In the genomic region with DNA sequence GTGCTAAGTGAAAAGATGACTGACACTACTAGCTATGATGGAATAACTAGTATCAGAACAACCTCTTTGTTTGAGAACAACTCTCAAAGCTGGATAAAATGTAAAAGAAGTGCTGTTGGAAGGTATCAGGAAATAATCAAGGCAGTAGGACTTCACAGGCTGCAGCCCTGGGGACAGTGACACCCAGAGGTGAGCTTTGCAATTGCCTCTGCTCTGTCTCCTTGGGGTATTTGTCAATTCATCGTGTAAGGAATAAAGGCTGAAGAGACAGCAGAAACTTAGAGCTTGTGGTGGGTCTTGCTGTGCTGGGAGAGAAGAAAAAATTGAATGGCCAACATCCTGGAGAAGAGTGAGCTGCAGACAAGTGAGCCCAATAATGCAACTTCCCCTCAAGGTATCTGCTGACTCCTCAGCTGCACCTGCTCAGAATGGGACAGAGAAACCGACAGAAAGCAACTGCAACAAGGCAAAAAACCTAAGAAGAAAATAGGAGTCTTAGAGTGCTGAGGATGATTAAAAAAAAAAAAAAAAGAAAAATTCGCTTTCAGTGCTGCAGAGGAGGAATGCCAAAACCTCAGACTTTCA, we compare ENCODE assay signal across 8 cellular contexts.
DNase-seq lines count a peak whose midpoint lies in the region; ATAC-seq, FAIRE-seq and TF ChIP-seq lines count a peak whose summit lies in the region.

No MANE protein-coding gene starts in this region.

- peaks cover 2 to 7% of the 10 kb centered on the region in 2 experiments; a peak in 3 of 5 replicates for H3K27me3 ChIP-seq in K562 (ENCODE audit: control insufficient read depth in 2 of 2, insufficient read depth in 2 of 2, low read length in 2 of 2)
- H3K27me3 ChIP-seq in ascending aorta, result no peaks in the 10 kb centered on the region

- CTCF ChIA-PET in K562 (lab: Yijun Ruan, JAX; ENCODE audit: low intra/inter-chr PET ratio), result no interaction called here

- no peak overlapping the region for H3K4me2 ChIP-seq in K562 (ENCODE audit: insufficient read depth, low read length)

- intact Hi-C loops in K562 (cut with micrococcal nuclease), result no loop called here
- intact Hi-C loops in ascending aorta (cut with DNase I), result no loop called here

- H3K27me3 Mint-ChIP-seq in nephron (ENCODE audit: low read depth), result peaks cover 3% of the 10 kb centered on the region

- H3K9ac ChIP-seq in K562 (ENCODE audit: insufficient read depth in 1 of 2, low read depth in 2 of 2, low read length in 2 of 2), result no peak overlapping the region

- peak; percentile 96 for ATAC-seq in K562

- peak; percentile 80 for FAIRE-seq in K562 (lab: Jason Lieb, UNC)

- no peaks in the 10 kb centered on the region for H3K9me1 ChIP-seq in K562 (ENCODE audit: control insufficient read depth, insufficient read depth, low read length)

- WGBS in K562 (ENCODE audit: insufficient coverage, low coverage, missing lambda C conversion rate), result 0% methylated on average over 2 of the region's 3 CpGs

- H2AFZ ChIP-seq in K562 (ENCODE audit: low read depth, low read length), result no peak overlapping the region

- peak; percentile 18 for DNase-seq in stimulated activated CD4-positive, alpha-beta T cell treated with anti-CD3 and anti-CD28 coated beads, Interleukin-1b, Interleukin-23, amount 100 ng/mL, for 48 hours
- no peak for DNase-seq in stimulated activated CD4-positive, alpha-beta T cell treated with anti-CD3 and anti-CD28 coated beads, Interleukin-4, amount 100 ng/mL, for 4 hours
- DNase-seq in HCEC 1CT (peak; percentile 26), NAMALWA (ENCODE audit: low spot score) (peak; percentile 61), K562 (ENCODE audit: extremely low read depth in 1 of 4, low spot score in 3 of 4) (peak in 2 of 4 experiments; percentile 27 to 48), ascending aorta (ENCODE audit: low spot score in 2 of 2) (no peak), activated gamma-delta T cell (lab: John Stamatoyannopoulos, UW) (no peak)

- H3K4me3 ChIP-seq in K562 (no peak overlapping the region), ascending aorta (no peak overlapping the region)

- TF ChIP-seq RAD21 in K562 (CRISPR knock-in tag; conservative IDR thresholded peaks at IDR 0.05 in 1 of 2, IDR thresholded peaks at IDR 0.05 in 1 of 2), result peak; percentile 10 to 45; a peak in 2 of 4 replicates

- no peaks in the 10 kb centered on the region for H3K9me3 ChIP-seq in K562 (replicated peaks; ENCODE audit: control insufficient read depth, insufficient read depth, low read depth, low read length)
- H3K9me3 ChIP-seq in ascending aorta, result no peaks in the 10 kb centered on the region

- H3K36me3 ChIP-seq in K562 (ENCODE audit: control insufficient read depth, insufficient read depth, low read length), result no peaks in the 10 kb centered on the region
- H3K36me3 ChIP-seq in ascending aorta, result no peaks in the 10 kb centered on the region

- H3K4me1 ChIP-seq in K562 (replicated peaks in 1 of 2; ENCODE audit: control insufficient read depth in 2 of 2, insufficient read depth in 2 of 2, low read length in 2 of 2) (no peaks in the 10 kb centered on the region), ascending aorta (no peaks in the 10 kb centered on the region)

- H3K27ac ChIP-seq in K562 (ENCODE audit: extremely low read depth, low read depth, low read length), result no peak overlapping the region
- no peak overlapping the region for H3K27ac ChIP-seq in ascending aorta

- H3K4me3 Mint-ChIP-seq in nephron, result no peak overlapping the region

- H3K9me3 Mint-ChIP-seq in nephron, result no peaks in the 10 kb centered on the region

- peak; percentile 64 to 75 (median 72) for TF ChIP-seq CTCF in K562 (IDR thresholded peaks at IDR 0.05 in 2 of 3, conservative IDR thresholded peaks at IDR 0.05 in 1 of 3; ENCODE audit: insufficient read depth in 2 of 3, low read depth in 1 of 3, low read length in 3 of 3)
- TF ChIP-seq CTCF in nephron (IDR thresholded peaks at IDR 0.05; ENCODE audit: unreplicated experiment in 3 of 3), result peak; percentile 37 to 54 (median 45)
- no peak for TF ChIP-seq CTCF in ascending aorta (IDR thresholded peaks at IDR 0.05)

- POLR2A ChIA-PET in K562 (lab: Yijun Ruan, JAX), result interaction anchor here (0.6 to 1.3 kb wide), 2 partner anchors 12 to 71 kb away, joined by 3 to 4 read pairs; no protein-coding TSS in a partner anchor

- no peaks in the 10 kb centered on the region for H3K4me1 Mint-ChIP-seq in nephron

- TF ChIP-seq EP300 in K562 (IDR thresholded peaks at IDR 0.05; ENCODE audit: low read length), result no peak

- no peak for TF ChIP-seq POLR2A in K562 (conservative IDR thresholded peaks at IDR 0.05)

- H3K79me2 ChIP-seq in K562 (ENCODE audit: control insufficient read depth, insufficient read depth, low read length), result no peaks in the 10 kb centered on the region

- in situ Hi-C loops in K562 (cut with MboI), result no loop called here

- no peaks in the 10 kb centered on the region for H3K36me3 Mint-ChIP-seq in nephron (ENCODE audit: low read depth)

- H3K27ac Mint-ChIP-seq in nephron, result no peak overlapping the region

- H4K20me1 ChIP-seq in K562 (replicated peaks; ENCODE audit: control insufficient read depth, insufficient read depth, low read length), result no peaks in the 10 kb centered on the region

- BruUV-seq in K562 (replicated peaks; lab: Mats Ljungman, UMichigan), result no TSS peak

TF ChIP-seq in K562, 482 proteins besides CTCF, POLR2A, EP300 and RAD21:
- TF ChIP-seq, protein P1, sequence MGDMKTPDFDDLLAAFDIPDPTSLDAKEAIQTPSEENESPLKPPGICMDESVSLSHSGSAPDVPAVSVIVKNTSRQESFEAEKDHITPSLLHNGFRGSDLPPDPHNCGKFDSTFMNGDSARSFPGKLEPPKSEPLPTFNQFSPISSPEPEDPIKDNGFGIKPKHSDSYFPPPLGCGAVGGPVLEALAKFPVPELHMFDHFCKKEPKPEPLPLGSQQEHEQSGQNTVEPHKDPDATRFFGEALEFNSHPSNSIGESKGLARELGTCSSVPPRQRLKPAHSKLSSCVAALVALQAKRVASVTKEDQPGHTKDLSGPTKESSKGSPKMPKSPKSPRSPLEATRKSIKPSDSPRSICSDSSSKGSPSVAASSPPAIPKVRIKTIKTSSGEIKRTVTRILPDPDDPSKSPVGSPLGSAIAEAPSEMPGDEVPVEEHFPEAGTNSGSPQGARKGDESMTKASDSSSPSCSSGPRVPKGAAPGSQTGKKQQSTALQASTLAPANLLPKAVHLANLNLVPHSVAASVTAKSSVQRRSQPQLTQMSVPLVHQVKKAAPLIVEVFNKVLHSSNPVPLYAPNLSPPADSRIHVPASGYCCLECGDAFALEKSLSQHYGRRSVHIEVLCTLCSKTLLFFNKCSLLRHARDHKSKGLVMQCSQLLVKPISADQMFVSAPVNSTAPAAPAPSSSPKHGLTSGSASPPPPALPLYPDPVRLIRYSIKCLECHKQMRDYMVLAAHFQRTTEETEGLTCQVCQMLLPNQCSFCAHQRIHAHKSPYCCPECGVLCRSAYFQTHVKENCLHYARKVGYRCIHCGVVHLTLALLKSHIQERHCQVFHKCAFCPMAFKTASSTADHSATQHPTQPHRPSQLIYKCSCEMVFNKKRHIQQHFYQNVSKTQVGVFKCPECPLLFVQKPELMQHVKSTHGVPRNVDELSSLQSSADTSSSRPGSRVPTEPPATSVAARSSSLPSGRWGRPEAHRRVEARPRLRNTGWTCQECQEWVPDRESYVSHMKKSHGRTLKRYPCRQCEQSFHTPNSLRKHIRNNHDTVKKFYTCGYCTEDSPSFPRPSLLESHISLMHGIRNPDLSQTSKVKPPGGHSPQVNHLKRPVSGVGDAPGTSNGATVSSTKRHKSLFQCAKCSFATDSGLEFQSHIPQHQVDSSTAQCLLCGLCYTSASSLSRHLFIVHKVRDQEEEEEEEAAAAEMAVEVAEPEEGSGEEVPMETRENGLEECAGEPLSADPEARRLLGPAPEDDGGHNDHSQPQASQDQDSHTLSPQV (IDR thresholded peaks at IDR 0.05), result no peak
- TF ChIP-seq, protein P2, sequence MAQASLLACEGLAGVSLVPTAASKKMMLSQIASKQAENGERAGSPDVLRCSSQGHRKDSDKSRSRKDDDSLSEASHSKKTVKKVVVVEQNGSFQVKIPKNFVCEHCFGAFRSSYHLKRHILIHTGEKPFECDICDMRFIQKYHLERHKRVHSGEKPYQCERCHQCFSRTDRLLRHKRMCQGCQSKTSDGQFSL (CRISPR knock-in tag; IDR thresholded peaks at IDR 0.05), result no peak
- TF ChIP-seq, protein P2 (tag; IDR thresholded peaks at IDR 0.05), result no peak
- TF ChIP-seq NCOA1 (IDR thresholded peaks at IDR 0.05; ENCODE audit: low read depth) (no peak), NFE2 (IDR thresholded peaks at IDR 0.05; ENCODE audit: low read depth) (0 out of 2 replicates have a peak, but pooled peaks have one; percentile 5), HDAC1 (IDR thresholded peaks at IDR 0.05) (no peak)

Comparison
In these comparisons a context has a peak if more than half of its experiments do, and no peak if none do; other contexts are left out.
1. DNase-seq: peak in stimulated activated CD4-positive, alpha-beta T cell treated with anti-CD3 and anti-CD28 coated beads, Interleukin-1b, Interleukin-23, amount 100 ng/mL, for 48 hours (single experiment), HCEC 1CT (single experiment) and NAMALWA (single experiment); none in stimulated activated CD4-positive, alpha-beta T cell treated with anti-CD3 and anti-CD28 coated beads, Interleukin-4, amount 100 ng/mL, for 4 hours (0 of 2), ascending aorta (0 of 2) and activated gamma-delta T cell (single experiment).
2. CTCF ChIP-seq: peak in K562 (3 of 3) and nephron (3 of 3); none in ascending aorta (0 of 3).